18 cellular contexts compared by ENCODE assay signal in the genomic region with DNA sequence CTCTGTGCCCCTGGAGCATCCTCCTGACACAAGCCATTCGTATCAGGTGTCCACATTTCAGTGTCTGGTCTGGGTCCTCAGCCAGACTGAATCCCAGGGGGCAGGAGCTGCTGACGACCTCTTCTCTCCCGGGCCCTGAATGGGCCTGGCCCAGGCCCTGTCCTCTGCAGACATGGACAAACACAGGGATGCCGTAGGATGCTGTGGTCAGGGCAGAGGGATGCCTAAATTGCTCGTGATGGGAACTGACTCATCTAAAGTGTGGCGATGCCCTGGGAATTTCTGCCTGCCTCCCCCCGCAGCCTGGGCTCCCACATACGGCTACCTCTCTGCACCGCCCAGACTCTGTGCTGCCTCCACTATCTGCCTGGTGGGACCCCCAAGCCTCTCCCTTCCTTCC. TPM values are rescaled to one million over a fixed set of nuclear protein-coding genes. Genes with fewer than 3 reads are reported as not detected.
DNase-seq lines count a peak whose midpoint lies in the region; ATAC-seq, FAIRE-seq and TF ChIP-seq lines count a peak whose summit lies in the region.
"Had no signal": no experiment of that assay in that cellular context is flagged by ENCODE, and none has a peak within 500 bp of the region (broad histone marks: within the 10 kb centered on the region; RNA-seq: fewer than 3 reads in every experiment).

No MANE protein-coding gene starts in this region.

- no peak for TF ChIP-seq RAD21 in GM12878 (IDR thresholded peaks at IDR 0.05; ENCODE audit: insufficient read depth, low read depth, low read length)

- H3K27ac ChIP-seq in GM12878 (ENCODE audit: control insufficient read depth, insufficient read depth) (peak overlapping the region; percentile 93; the same call in 1 of the 2 replicates), neural progenitor cell (no peak overlapping the region)
- H3K27ac ChIP-seq: body of pancreas, parathyroid adenoma, thyroid gland had no signal

- no peak for TF ChIP-seq POLR2A in GM12878 (IDR thresholded peaks at IDR 0.05; ENCODE audit: low read depth, low read length)

- no TSS peak for BruUV-seq in GM12878 (replicated peaks; lab: Mats Ljungman, UMichigan)

- no peaks in the 10 kb centered on the region; the same call in 2 of the 3 replicates for H3K9me3 ChIP-seq in GM12878 (replicated peaks; ENCODE audit: control insufficient read depth, insufficient read depth, low read length)
- no peaks in the 10 kb centered on the region for H3K9me3 ChIP-seq in neural progenitor cell (ENCODE audit: low read depth)
- H3K9me3 ChIP-seq: body of pancreas, thyroid gland had no signal

- H3K27ac Mint-ChIP-seq in CD14-positive monocyte: peak overlapping the region in 4 of 7 donors; percentile 58 to 79 (median 74)
- peak overlapping the region; percentile 64 to 83 (median 80) for H3K27ac Mint-ChIP-seq in IgD-negative memory B cell
- H3K27ac Mint-ChIP-seq in neural progenitor cell: peak overlapping the region; percentile 61
- no peak overlapping the region for H3K27ac Mint-ChIP-seq in activated CD4-positive, alpha-beta T cell treated with anti-CD3 and anti-CD28 coated beads, Interleukin-2, amount 10 ng/mL, durations not matched to agents 7 days and 5 days

- H3K36me3 ChIP-seq in GM12878 (ENCODE audit: control insufficient read depth in 2 of 2, insufficient read depth in 2 of 2, low read length in 1 of 2): no peaks in the 10 kb centered on the region
- H3K36me3 ChIP-seq in neural progenitor cell: no peaks in the 10 kb centered on the region
- H3K36me3 ChIP-seq: thyroid gland had no signal

- intact Hi-C loops in CD14-positive monocyte (cut with micrococcal nuclease) (loop anchor here in 1 of 2 donors (5.0 kb wide), 1 partner anchor 96 kb away; no protein-coding TSS in a partner anchor), GM12878 (cut with micrococcal nuclease; ENCODE audit: unreplicated experiment) (no loop called here)

- no peak overlapping the region for H3K4me3 Mint-ChIP-seq in CD14-positive monocyte
- H3K4me3 Mint-ChIP-seq in IgD-negative memory B cell: peak overlapping the region in 1 of 4 donors; percentile 80
- no peak overlapping the region for H3K4me3 Mint-ChIP-seq in neural progenitor cell
- H3K4me3 Mint-ChIP-seq in activated CD4-positive, alpha-beta T cell treated with anti-CD3 and anti-CD28 coated beads, Interleukin-2, amount 10 ng/mL, durations not matched to agents 7 days and 5 days: no peak overlapping the region

- H3K27me3 ChIP-seq in GM12878 (replicated peaks in 1 of 2; ENCODE audit: control insufficient read depth in 2 of 2, insufficient read depth in 2 of 2, low read length in 1 of 2): no peaks in the 10 kb centered on the region
- no peaks in the 10 kb centered on the region for H3K27me3 ChIP-seq in neural progenitor cell
- H3K27me3 ChIP-seq: body of pancreas, thyroid gland had no signal

- FAIRE-seq in GM12878 (lab: Jason Lieb, UNC): peak; percentile 7

- no peak for TF ChIP-seq CTCF in CD14-positive monocyte (IDR thresholded peaks at IDR 0.05)
- TF ChIP-seq CTCF in GM12878 (IDR thresholded peaks at IDR 0.05 in 2 of 3, conservative IDR thresholded peaks at IDR 0.05 in 1 of 3; ENCODE audit: control insufficient read depth in 2 of 3, extremely low read depth in 1 of 3, insufficient read depth in 1 of 3, low read depth in 3 of 3, low read length in 3 of 3): no peak
- no peak for TF ChIP-seq CTCF in neural progenitor cell (IDR thresholded peaks at IDR 0.05)

- H3K79me2 ChIP-seq in GM12878 (ENCODE audit: control insufficient read depth, insufficient read depth, low read length) (peaks cover 1% of the 10 kb centered on the region), neural progenitor cell (ENCODE audit: low read depth) (no peaks in the 10 kb centered on the region)
- H3K79me2 ChIP-seq: parathyroid adenoma had no signal

- H3K9me3 Mint-ChIP-seq in CD14-positive monocyte: peaks cover 0 to 5% (median 0%) of the 10 kb centered on the region in 7 donors
- H3K9me3 Mint-ChIP-seq in IgD-negative memory B cell: no peaks in the 10 kb centered on the region
- no peaks in the 10 kb centered on the region for H3K9me3 Mint-ChIP-seq in neural progenitor cell
- no peaks in the 10 kb centered on the region for H3K9me3 Mint-ChIP-seq in activated CD4-positive, alpha-beta T cell treated with anti-CD3 and anti-CD28 coated beads, Interleukin-2, amount 10 ng/mL, durations not matched to agents 7 days and 5 days

- no peaks in the 10 kb centered on the region for H3F3A ChIP-seq in neural progenitor cell (ENCODE audit: low read depth)

- no peak for TF ChIP-seq EP300 in GM12878 (IDR thresholded peaks at IDR 0.05; ENCODE audit: borderline replicate concordance in 1 of 2, control insufficient read depth in 1 of 2, low read depth in 2 of 2, low read length in 2 of 2)

- SMC1A ChIA-PET in GM12878 (lab: Charles Lee; ENCODE audit: uncharacterized antibody, unreplicated experiment): interaction anchor here (1.5 to 5.5 kb wide), 4 partner anchors 15 to 129 kb away, joined by 4 to 86 read pairs (median 32); no protein-coding TSS in a partner anchor

- H3K36me3 Mint-ChIP-seq in CD14-positive monocyte (no peaks in the 10 kb centered on the region), IgD-negative memory B cell (peaks cover 1% of the 10 kb centered on the region), neural progenitor cell (no peaks in the 10 kb centered on the region)
- H3K36me3 Mint-ChIP-seq in activated CD4-positive, alpha-beta T cell treated with anti-CD3 and anti-CD28 coated beads, Interleukin-2, amount 10 ng/mL, durations not matched to agents 7 days and 5 days (ENCODE audit: low read depth): no peaks in the 10 kb centered on the region

- ATAC-seq in GM12878 (no peak), HG02970 (IDR thresholded peaks at IDR 0.05; ENCODE audit: low FRiP score, unreplicated experiment) (no peak)
- ATAC-seq: body of pancreas had no signal

- peaks cover 35% of the 10 kb centered on the region for H3K4me1 ChIP-seq in GM12878 (ENCODE audit: control insufficient read depth, insufficient read depth, low read length)
- H3K4me1 ChIP-seq in neural progenitor cell: peaks cover 17% of the 10 kb centered on the region
- H3K4me1 ChIP-seq: body of pancreas, parathyroid adenoma had no signal

- in situ Hi-C loops in GM12878 (cut with MboI): no loop called here

- CTCF ChIA-PET in GM12878 (lab: Yijun Ruan, JAX): interaction anchor here (1.1 to 5.6 kb wide), 7 partner anchors 14 to 129 kb away, joined by 3 to 105 read pairs (median 7); no protein-coding TSS in a partner anchor
- CTCF ChIA-PET in activated CD4-positive, alpha-beta T cell treated with anti-CD3 and anti-CD28 coated beads, Interleukin-2, amount 10 ng/mL, durations not matched to agents 7 days and 5 days (lab: Charles Lee): no interaction called here

- no peak overlapping the region for H2AFZ ChIP-seq in GM12878 (ENCODE audit: control insufficient read depth, low read depth, low read length)
- no peak overlapping the region for H2AFZ ChIP-seq in neural progenitor cell (replicated peaks)
- H2AFZ ChIP-seq: parathyroid adenoma had no signal

- H3K4me3 ChIP-seq in GM12878 (peak overlapping the region; percentile 39; the same call in 1 of the 2 replicates), neural progenitor cell (no peak overlapping the region)
- H3K4me3 ChIP-seq: body of pancreas, thyroid gland had no signal

- 62% methylated on average over 9 of the region's 9 CpGs for WGBS in GM12878 (ENCODE audit: insufficient coverage, insufficient replicate concordance, low lambda C conversion rate, missing lambda C conversion rate)

- POLR2A ChIA-PET in GM12878 (lab: Charles Lee): interaction anchor here (1.4 to 3.8 kb wide), 4 partner anchors 10 to 66 kb away, joined by 3 to 27 read pairs (median 12); partner anchors contain the start of gene CTSH
- POLR2A ChIA-PET in activated CD4-positive, alpha-beta T cell treated with anti-CD3 and anti-CD28 coated beads, Interleukin-2, amount 10 ng/mL, durations not matched to agents 7 days and 5 days (lab: Charles Lee): no interaction called here

- H4K20me1 ChIP-seq in GM12878 (ENCODE audit: control insufficient read depth, insufficient read depth): no peaks in the 10 kb centered on the region
- H4K20me1 ChIP-seq in neural progenitor cell (ENCODE audit: low read depth): no peaks in the 10 kb centered on the region

- H3K4me1 Mint-ChIP-seq in CD14-positive monocyte: peaks cover 37% of the 10 kb centered on the region
- H3K4me1 Mint-ChIP-seq in IgD-negative memory B cell: peaks cover 20 to 30% (median 28%) of the 10 kb centered on the region in 3 donors
- H3K4me1 Mint-ChIP-seq in neural progenitor cell: peaks cover 45% of the 10 kb centered on the region
- peaks cover 14% of the 10 kb centered on the region for H3K4me1 Mint-ChIP-seq in activated CD4-positive, alpha-beta T cell treated with anti-CD3 and anti-CD28 coated beads, Interleukin-2, amount 10 ng/mL, durations not matched to agents 7 days and 5 days

- no peak overlapping the region for H3K9ac ChIP-seq in GM12878 (ENCODE audit: control insufficient read depth, insufficient read depth, low read length)
- H3K9ac ChIP-seq in neural progenitor cell: no peak overlapping the region
- H3K9ac ChIP-seq: parathyroid adenoma had no signal

- RAD21 ChIA-PET in GM12878 (lab: Charles Lee; ENCODE audit: unreplicated experiment): interaction anchor here (1.9 to 2.9 kb wide), 3 partner anchors 14 to 63 kb away, joined by 7 to 13 read pairs (median 12); partner anchors contain the start of gene CTSH

- no peak for DNase-seq in CD14-positive monocyte (ENCODE audit: low spot score)
- DNase-seq in GM12878 (ENCODE audit: low read depth, low spot score): no peak
- no peak for DNase-seq in neural progenitor cell (ENCODE audit: low spot score)
- no peak for DNase-seq in activated CD4-positive, alpha-beta T cell treated with anti-CD3 and anti-CD28 coated beads, Interleukin-2, amount 10 ng/mL, durations not matched to agents 7 days and 5 days
- DNase-seq in DMS153 treated with DMSO at 0.1 percent for 48 hours (lab: John Stamatoyannopoulos, UW; ENCODE audit: unreplicated experiment): no peak
- no peak for DNase-seq in NCI-H69 (lab: John Stamatoyannopoulos, UW)
- DNase-seq: activated CD8-positive, alpha-beta memory T cell treated with anti-CD3 and anti-CD28 coated beads for 24 hours; activated effector memory CD4-positive, alpha-beta T cell treated with Interleukin-2 at 50 U/mL for 16 hours; body of pancreas; GOT3; midbrain; NCI-H2029 treated with DMSO at 0.1 percent for 48 hours; NCI-H82; SIG-M5; thyroid gland had no signal

- H3K27me3 Mint-ChIP-seq in CD14-positive monocyte (ENCODE audit: low read depth in 3 of 3) (peaks cover 2 to 7% (median 4%) of the 10 kb centered on the region in 3 donors), IgD-negative memory B cell (no peaks in the 10 kb centered on the region), neural progenitor cell (ENCODE audit: insufficient read depth, low read depth) (peaks cover 12% of the 10 kb centered on the region)
- peaks cover 1% of the 10 kb centered on the region for H3K27me3 Mint-ChIP-seq in activated CD4-positive, alpha-beta T cell treated with anti-CD3 and anti-CD28 coated beads, Interleukin-2, amount 10 ng/mL, durations not matched to agents 7 days and 5 days

- peak overlapping the region; percentile 92 for H3K4me2 ChIP-seq in GM12878 (ENCODE audit: control insufficient read depth, insufficient read depth)
- H3K4me2 ChIP-seq in neural progenitor cell: no peak overlapping the region

RNA-seq across cellular contexts. Expression of gene CTSH, which starts 58.5 kb away (rescaled TPM):
- polyA plus RNA-seq in CD14-positive monocyte (100 to 1,000 TPM; 756 to 884 TPM), IgD-negative memory B cell (615 TPM), GM12878 (2011; rRNA removed) (1,085 and 1,212 TPM in 2 replicates), GM12878 (2014; fragmentation: Illumina TruSeq; extraction: Trizol) (738 and 761 TPM in 2 replicates), GM12878 (2014; fragmentation: Nextera tagmentation; extraction: Ambion mirVana) (10 to 100 TPM; 30.2 to 88.2 TPM), GM12878 (2014; rRNA removed) (983 and 1,098 TPM in 2 replicates), GM12878 (2016; fragmentation: Nextera tagmentation; extraction: Ambion mirVana) (100 to 1,000 TPM; 505 to 526 TPM)
- total RNA-seq in GM12878 (2013; cell fraction: nucleolus; rRNA removed): 537 and 552 TPM in 2 replicates
- total RNA-seq in GM12878 (2014; rRNA removed) (978 and 1,037 TPM in 2 replicates), GM12878 (2014; rRNA removed; fragmentation: Illumina TruSeq; extraction: Trizol) (431 and 454 TPM in 2 replicates), GM12878 (2021) (510 and 512 TPM in 2 replicates), neural progenitor cell (ENCODE audit: low replicate concordance) (3.5 and 9.0 TPM in 2 replicates)
- polyA plus RNA-seq in GM12878 (2011; ENCODE audit: low read depth): 365 TPM
- 1,125 and 1,816 TPM in 2 replicates for polyA plus RNA-seq in GM12878 (2011; cell fraction: cytosol; rRNA removed)
- 2,323 and 2,526 TPM in 2 replicates for polyA plus RNA-seq in GM12878 (2011; cell fraction: nucleus; rRNA removed)
- 535 and 663 TPM in 2 replicates for polyA plus RNA-seq in GM12878 (2012)
- 591 and 663 TPM in 2 replicates for polyA minus RNA-seq in GM12878 (2011; rRNA and poly(A)+ RNA removed)
- 223 and 239 TPM in 2 replicates for polyA minus RNA-seq in GM12878 (2011; cell fraction: cytosol; rRNA and poly(A)+ RNA removed)
- 381 and 500 TPM in 2 replicates for polyA minus RNA-seq in GM12878 (2011; cell fraction: nucleus; rRNA and poly(A)+ RNA removed)
- total RNA-seq in activated CD4-positive, alpha-beta T cell treated with anti-CD3 and anti-CD28 coated beads, Interleukin-2, amount 10 ng/mL, durations not matched to agents 7 days and 5 days: 10 to 100 TPM; 46.7 to 54.8 TPM
